ENCODE assay signal across 8 cellular contexts in the genomic region with DNA sequence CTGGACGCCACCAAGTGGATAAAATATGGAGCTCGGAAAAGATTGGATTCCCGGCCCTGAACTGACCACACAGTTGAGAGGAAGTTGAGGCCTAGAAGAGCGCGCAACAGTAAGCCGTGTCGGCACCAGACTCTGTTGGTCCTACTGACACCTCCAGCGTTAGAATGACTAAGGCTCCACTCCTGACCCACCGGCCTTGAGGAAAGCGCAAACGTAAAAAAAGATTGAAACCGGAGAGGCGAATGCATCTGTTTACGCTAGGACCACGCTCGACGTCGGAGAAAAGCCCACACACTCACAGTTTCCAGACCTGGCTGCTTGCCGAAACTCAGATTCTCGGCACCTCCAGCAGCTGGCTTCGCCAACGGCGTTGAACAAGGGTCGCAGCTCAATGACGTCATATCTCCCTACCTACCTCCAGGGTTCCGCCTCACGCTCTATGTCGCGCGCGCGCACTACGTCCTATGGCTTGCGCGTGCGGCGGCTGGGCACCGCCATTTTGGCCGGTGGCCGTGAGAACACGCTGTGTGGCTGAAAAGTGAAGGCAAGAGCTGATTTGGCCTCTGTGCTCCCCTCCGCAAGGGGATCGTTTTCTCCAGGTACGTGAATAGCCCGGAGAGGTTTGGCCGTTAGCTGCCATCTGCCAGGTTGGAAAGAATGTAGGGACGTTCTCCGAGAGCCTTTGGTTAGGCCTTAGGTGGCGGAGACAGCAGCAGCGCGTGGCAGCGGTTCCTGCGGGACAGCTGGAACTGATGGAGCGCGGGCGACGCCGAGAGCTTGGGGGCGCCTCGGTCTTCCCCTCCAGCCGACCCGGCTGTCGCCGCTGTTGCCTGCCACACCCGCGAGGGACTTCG. TPM values are rescaled to one million over a fixed set of nuclear protein-coding genes. Genes with fewer than 3 reads are reported as not detected.
DNase-seq lines count a peak whose midpoint lies in the region; ATAC-seq and TF ChIP-seq lines count a peak whose summit lies in the region.

Gene ABCE1 (plus strand): TSS at position 491 of the 854 bp plus-strand sequence. CDS start 6,102 bp downstream, outside the sequence.
A gene with protein sequence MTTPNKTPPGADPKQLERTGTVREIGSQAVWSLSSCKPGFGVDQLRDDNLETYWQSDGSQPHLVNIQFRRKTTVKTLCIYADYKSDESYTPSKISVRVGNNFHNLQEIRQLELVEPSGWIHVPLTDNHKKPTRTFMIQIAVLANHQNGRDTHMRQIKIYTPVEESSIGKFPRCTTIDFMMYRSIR (minus strand): TSS at position 376 of the 854 bp plus-strand sequence. CDS start 2,097 bp downstream, outside the sequence.

- peaks cover 20% of the 10 kb centered on the region for H4K20me1 ChIP-seq in PC-9 (ENCODE audit: insufficient read depth)

- H3K4me1 ChIP-seq in PC-9 (replicated peaks; ENCODE audit: insufficient read depth), result peaks cover 20% of the 10 kb centered on the region
- H3K4me1 ChIP-seq in mucosa of rectum (ENCODE audit: control insufficient read depth in 2 of 2, insufficient read depth in 2 of 2, low read length in 2 of 2), result peaks cover 10 to 19% of the 10 kb centered on the region in 2 donors

- peaks cover 81% of the 10 kb centered on the region for H3K79me2 ChIP-seq in PC-9 (ENCODE audit: low read depth)

- peak within 1 kb of the TSS; percentile 87 for H3K4me2 ChIP-seq in PC-9

- H3F3A ChIP-seq in PC-9 (ENCODE audit: insufficient read depth, low read depth), result peaks cover 7% of the 10 kb centered on the region; the same call in 1 of the 2 replicates

- TSS peak; percentile 64 for BruUV-seq in PC-9 (replicated peaks; lab: Mats Ljungman, UMichigan)

- TF ChIP-seq CTCF in PC-9 (conservative IDR thresholded peaks at IDR 0.05) (no peak), epithelial cell of proximal tubule (conservative IDR thresholded peaks at IDR 0.05; ENCODE audit: low read depth, low read length) (peak; percentile 42)

- no peaks in the 10 kb centered on the region for H3K9me2 ChIP-seq in PC-9 (ENCODE audit: insufficient read depth)

- peak within 1 kb of the TSS; percentile 84 to 85 for H3K9ac ChIP-seq in mucosa of rectum (ENCODE audit: low read depth in 1 of 2, low read length in 2 of 2)

- H3K9me3 ChIP-seq in PC-9 (ENCODE audit: insufficient read depth, low read depth) (no peaks in the 10 kb centered on the region), mucosa of rectum (ENCODE audit: control insufficient read depth in 2 of 2, low read length in 2 of 2) (no peaks in the 10 kb centered on the region)

- H3K27me3 ChIP-seq in PC-9 (ENCODE audit: insufficient read depth, low read depth) (no peaks in the 10 kb centered on the region), mucosa of rectum (ENCODE audit: control insufficient read depth in 2 of 2, insufficient read depth in 2 of 2, low read length in 2 of 2) (no peaks in the 10 kb centered on the region)

- H3K36me3 ChIP-seq in PC-9 (ENCODE audit: low read depth) (0 out of 2 replicates have a peak, but pooled peaks cover 25% of the 10 kb centered on the region), mucosa of rectum (ENCODE audit: control insufficient read depth in 2 of 2, insufficient read depth in 2 of 2, low read length in 2 of 2) (peaks cover 13 to 15% of the 10 kb centered on the region in 2 donors)

- DNase-seq in DMS153 treated with DMSO at 0.1 percent for 48 hours (lab: John Stamatoyannopoulos, UW; ENCODE audit: unreplicated experiment) (peak; percentile 93), KBM-7 (peak; percentile 95), PC-9 (peak; percentile 86 to 90), epithelial cell of proximal tubule (ENCODE audit: low read depth) (peak; percentile 88)
- DNase-seq in activated T-cell treated with anti-CD3 and anti-CD28 coated beads, Interleukin-2, amount 50 U/mL, for 1 hour, result peak; percentile 90
- peak; percentile 98 for DNase-seq in stimulated activated CD8-positive, alpha-beta memory T cell treated with anti-CD3 and anti-CD28 coated beads, Interleukin-4, amount 100 ng/mL, for 48 hours

- ATAC-seq in GM21717 (IDR thresholded peaks at IDR 0.05; ENCODE audit: unreplicated experiment), result peak; percentile 77

- intact Hi-C loops in PC-9 (cut with micrococcal nuclease; ENCODE audit: unreplicated experiment), result loop anchor here (5.0 kb wide), 1 partner anchor 519 kb away; the partner anchor contains the start of gene MMAA

- H3K4me3 ChIP-seq in PC-9 (peak within 1 kb of the TSS; percentile 78), epithelial cell of proximal tubule (ENCODE audit: low read depth, low read length) (peak within 1 kb of the TSS; percentile 87), mucosa of rectum (ENCODE audit: low read length in 2 of 2) (peak within 1 kb of the TSS; percentile 83 to 92)

- CTCF ChIA-PET in PC-9 (lab: Charles Lee), result interaction anchor here (0.6 kb wide), 1 partner anchor 84 kb away, joined by 5 read pairs; no protein-coding TSS in a partner anchor

- POLR2A ChIA-PET in PC-9 (lab: Charles Lee; ENCODE audit: unreplicated experiment), result interaction anchor here (0.5 to 0.7 kb wide), 9 partner anchors 31 to 1550 kb away, joined by 3 to 8 read pairs (median 4); no protein-coding TSS in a partner anchor

- in situ Hi-C loops in KBM-7 (cut with MboI; ENCODE audit: low pct_unique_long_range_greater_than_20kb, low sequenced_read_pairs), result no loop called here

- H3K27ac ChIP-seq in PC-9 (peak within 1 kb of the TSS; percentile 82), mucosa of rectum (ENCODE audit: low read depth in 2 of 2, low read length in 2 of 2) (peak within 1 kb of the TSS; percentile 85 to 91)

- peak within 1 kb of the TSS; percentile 94 for H2AFZ ChIP-seq in PC-9

RNA-seq across cellular contexts. Expression of gene ABCE1, which starts in this region (rescaled TPM):
- total RNA-seq in PC-9 (2021) (55.1 and 60.6 TPM in 2 replicates), epithelial cell of proximal tubule (105 and 155 TPM in 2 replicates)

RNA-seq across cellular contexts. Expression of the second gene that starts in this region (rescaled TPM):
- total RNA-seq in PC-9 (2021) (16.5 and 20.2 TPM in 2 replicates), epithelial cell of proximal tubule (25.0 and 28.1 TPM in 2 replicates)

Comparison
In these comparisons a context has a peak if more than half of its experiments do, and no peak if none do; other contexts are left out.
1. Peak in every context shown above with its lines: DNase-seq, ATAC-seq, H3K4me3 ChIP-seq and H3K27ac ChIP-seq.